In genomic region chrX:8374041-8374825, GRCh38 we compare ENCODE assay signal across 19 cellular contexts.
"Had no signal": no experiment of that assay in that cellular context is flagged by ENCODE, and none has a peak within 500 bp of the region (broad histone marks: within the 10 kb centered on the region; RNA-seq: fewer than 3 reads in every experiment).

No MANE protein-coding gene starts in this region.

- H3K27me3 ChIP-seq: ascending aorta, esophagus squamous epithelium, tibial artery, vagina had no signal

- ATAC-seq: left lobe of liver; naive thymus-derived CD8-positive, alpha-beta T cell had no signal

- H3K4me1 ChIP-seq: ascending aorta, esophagus squamous epithelium, parathyroid adenoma, tibial artery, vagina had no signal

- DNase-seq: activated CD4-positive, alpha-beta T cell treated with anti-CD3 and anti-CD28 coated beads for 1 hour; activated CD4-positive, alpha-beta T cell treated with anti-CD3 and anti-CD28 coated beads, Interleukin-2, amount 50 U/mL, for 4 hours; activated naive CD4-positive, alpha-beta T cell; activated T-cell treated with anti-CD3 and anti-CD28 coated beads for 4 hours; central memory CD4-positive, alpha-beta T cell; esophagus squamous epithelium; foreskin fibroblast; immature natural killer cell; naive thymus-derived CD8-positive, alpha-beta T cell; stimulated activated CD4-positive, alpha-beta T cell treated with anti-CD3 and anti-CD28 coated beads, Interleukin-2, amount 100 ng/mL, for 48 hours; stimulated activated naive CD4-positive, alpha-beta T cell; T-helper 1 cell; T1000; tibial artery had no signal

- H3K27ac ChIP-seq: ascending aorta, coronary artery, esophagus squamous epithelium, parathyroid adenoma, tibial artery, vagina had no signal

- H3K4me3 ChIP-seq: ascending aorta, coronary artery, esophagus squamous epithelium, tibial artery, vagina had no signal
